Comparison of ENCODE assay signal across 24 cellular contexts in genomic region chr5:206927-207536, GRCh38. TPM values are rescaled to one million over a fixed set of nuclear protein-coding genes. Genes with fewer than 3 reads are reported as not detected.
DNase-seq lines count a peak whose midpoint lies in the region; ATAC-seq and TF ChIP-seq lines count a peak whose summit lies in the region.
"Had no signal": no experiment of that assay in that cellular context is flagged by ENCODE, and none has a peak within 500 bp of the region (broad histone marks: within the 10 kb centered on the region; RNA-seq: fewer than 3 reads in every experiment).

No MANE protein-coding gene starts in this region.

- H3K4me1 Mint-ChIP-seq in WTC11, result peaks cover 9% of the 10 kb centered on the region

- H4K20me1 ChIP-seq in osteoblast (ENCODE audit: insufficient read depth, low read length) (peaks cover 48% of the 10 kb centered on the region), hepatocyte (ENCODE audit: insufficient read depth, poor library complexity, severe bottlenecking) (peaks cover 32% of the 10 kb centered on the region)

- H3K9me3 Mint-ChIP-seq in WTC11, result no peaks in the 10 kb centered on the region
- H3K9me3 Mint-ChIP-seq: activated CD4-positive, alpha-beta T cell treated with anti-CD3 and anti-CD28 coated beads, Interleukin-2, amount 10 ng/mL, durations not matched to agents 7 days and 5 days; activated naive CD4-positive, alpha-beta T cell treated with anti-CD3 and anti-CD28 coated beads for 36 hours; activated T-cell treated with anti-CD3 and anti-CD28 coated beads, Interleukin-2, amount 50 U/mL, for 4 hours; neural crest cell; T-helper 2 cell treated with Interferon-gamma antibody and Interleukin-4, amounts not matched to agents 5 μg/mL and 100 μg/mL, for 36 hours had no signal

- 45 to 64% (median 54%) methylated on average over 8 of the region's 8 CpGs for WGBS in heart left ventricle, 4 donors
- 77% methylated on average over 8 of the region's 8 CpGs for WGBS in hepatocyte (ENCODE audit: low lambda C conversion rate, missing lambda C conversion rate)

- H3K4me1 ChIP-seq in heart left ventricle (peaks cover 0 to 41% (median 16%) of the 10 kb centered on the region in 12 donors), osteoblast (ENCODE audit: insufficient read depth, low read length) (peaks cover 3% of the 10 kb centered on the region), hepatocyte (ENCODE audit: insufficient read depth) (no peaks in the 10 kb centered on the region)
- H3K4me1 ChIP-seq: esophagus squamous epithelium, parathyroid adenoma, upper lobe of right lung had no signal

- peak overlapping the region in 11 of 12 donors; percentile 6 to 80 (median 70) for H3K27ac ChIP-seq in heart left ventricle
- H3K27ac ChIP-seq in osteoblast (ENCODE audit: low read depth, low read length), result peak overlapping the region; percentile 41
- no peak overlapping the region for H3K27ac ChIP-seq in hepatocyte
- H3K27ac ChIP-seq: esophagus squamous epithelium, gastroesophageal sphincter, parathyroid adenoma, upper lobe of right lung, WERI-Rb-1 had no signal

- H2AFZ ChIP-seq in osteoblast (ENCODE audit: low read length), result no peak overlapping the region
- H2AFZ ChIP-seq in hepatocyte, result no peak overlapping the region
- H2AFZ ChIP-seq: parathyroid adenoma had no signal

- TF ChIP-seq CTCF in GM13977 (IDR thresholded peaks at IDR 0.05; ENCODE audit: extremely low read depth, insufficient read depth, missing control alignments), result no peak
- no peak for TF ChIP-seq CTCF in WTC11 (IDR thresholded peaks at IDR 0.05)
- TF ChIP-seq CTCF in heart left ventricle (IDR thresholded peaks at IDR 0.05), result no peak
- TF ChIP-seq CTCF in osteoblast (IDR thresholded peaks at IDR 0.05; ENCODE audit: extremely low read depth, low read depth, low read length), result no peak
- TF ChIP-seq CTCF in hepatocyte (IDR thresholded peaks at IDR 0.05; ENCODE audit: poor library complexity), result no peak

- intact Hi-C loops in heart left ventricle (cut with DNase I), result no loop called here

- no peak for ATAC-seq in WTC11
- peak; percentile 14 to 79 (median 74) for ATAC-seq in heart left ventricle
- ATAC-seq in HG02884 (IDR thresholded peaks at IDR 0.05; ENCODE audit: unreplicated experiment), result no peak
- ATAC-seq: activated T-cell treated with anti-CD3 and anti-CD28 coated beads, Interleukin-2, amount 50 U/mL, for 4 hours; gastroesophageal sphincter; HepG2; upper lobe of right lung had no signal

- H3K9me3 ChIP-seq in heart left ventricle (no peaks in the 10 kb centered on the region), osteoblast (ENCODE audit: low read depth, low read length) (no peaks in the 10 kb centered on the region), hepatocyte (ENCODE audit: low read depth) (no peaks in the 10 kb centered on the region)
- H3K9me3 ChIP-seq: esophagus squamous epithelium, gastroesophageal sphincter, upper lobe of right lung had no signal

- H3K36me3 Mint-ChIP-seq in WTC11, result peaks cover 23% of the 10 kb centered on the region

- peaks cover 55% of the 10 kb centered on the region for H3K79me2 ChIP-seq in osteoblast (ENCODE audit: insufficient read depth, low read length)
- peaks cover 45% of the 10 kb centered on the region for H3K79me2 ChIP-seq in hepatocyte

- no peak overlapping the region for H3K4me3 Mint-ChIP-seq in WTC11
- H3K4me3 Mint-ChIP-seq: activated CD4-positive, alpha-beta T cell treated with anti-CD3 and anti-CD28 coated beads, Interleukin-2, amount 10 ng/mL, durations not matched to agents 7 days and 5 days; activated naive CD4-positive, alpha-beta T cell treated with anti-CD3 and anti-CD28 coated beads for 36 hours; activated T-cell treated with anti-CD3 and anti-CD28 coated beads, Interleukin-2, amount 50 U/mL, for 4 hours; neural crest cell; T-helper 2 cell treated with Interferon-gamma antibody and Interleukin-4, amounts not matched to agents 5 μg/mL and 100 μg/mL, for 36 hours had no signal

- in situ Hi-C loops in GM13977 (cut with MboI; ENCODE audit: low pct_unique_long_range_greater_than_20kb, low sequenced_read_pairs, unreplicated experiment), result no loop called here

- CTCF ChIA-PET in WTC11 (lab: Charles Lee), result interaction anchor here (0.7 to 2.4 kb wide), 4 partner anchors 11 to 143 kb away, joined by 3 to 14 read pairs (median 4); partner anchors contain the start of genes CCDC127 and SDHA

- H3K4me2 ChIP-seq in osteoblast (ENCODE audit: insufficient read depth, low read length) (no peak overlapping the region), hepatocyte (no peak overlapping the region)

- H3K27me3 Mint-ChIP-seq in WTC11 (ENCODE audit: low read depth), result no peaks in the 10 kb centered on the region
- H3K27me3 Mint-ChIP-seq: activated CD4-positive, alpha-beta T cell treated with anti-CD3 and anti-CD28 coated beads, Interleukin-2, amount 10 ng/mL, durations not matched to agents 7 days and 5 days had no signal

- POLR2A ChIA-PET in WTC11 (lab: Charles Lee), result no interaction called here

- no peak overlapping the region for H3K4me3 ChIP-seq in heart left ventricle
- H3K4me3 ChIP-seq in osteoblast (ENCODE audit: insufficient read depth, low read length), result no peak overlapping the region
- no peak overlapping the region for H3K4me3 ChIP-seq in hepatocyte
- H3K4me3 ChIP-seq: esophagus squamous epithelium, gastroesophageal sphincter, upper lobe of right lung had no signal

- DNase-seq in GM13977 (ENCODE audit: low spot score) (peak; percentile 14), WTC11 (ENCODE audit: low spot score) (no peak), heart left ventricle (no peak), osteoblast (ENCODE audit: insufficient read length, low spot score, missing footprints) (peak; percentile 85), hepatocyte (ENCODE audit: low spot score) (no peak), SIG-M5 (lab: John Stamatoyannopoulos, UW) (no peak)
- DNase-seq: activated CD4-positive, alpha-beta T cell treated with anti-CD3 and anti-CD28 coated beads, Interleukin-2, amount 10 ng/mL, durations not matched to agents 7 days and 5 days; activated naive CD4-positive, alpha-beta T cell treated with anti-CD3 and anti-CD28 coated beads for 36 hours; activated T-cell treated with anti-CD3 and anti-CD28 coated beads, Interleukin-2, amount 50 U/mL, for 4 hours; central memory CD4-positive, alpha-beta T cell; esophagus squamous epithelium; stimulated activated CD4-positive, alpha-beta T cell treated with anti-CD3 and anti-CD28 coated beads, Interleukin-2, amount 100 ng/mL, for 24 hours; WERI-Rb-1 had no signal

- peak overlapping the region; percentile 33 for H3K27ac Mint-ChIP-seq in WTC11
- H3K27ac Mint-ChIP-seq: activated naive CD4-positive, alpha-beta T cell treated with anti-CD3 and anti-CD28 coated beads for 36 hours; T-helper 2 cell treated with Interferon-gamma antibody and Interleukin-4, amounts not matched to agents 5 μg/mL and 100 μg/mL, for 36 hours had no signal

- H3K36me3 ChIP-seq in heart left ventricle (peaks cover 0 to 34% (median 27%) of the 10 kb centered on the region in 9 donors), osteoblast (ENCODE audit: insufficient read depth, low read length) (peaks cover 21% of the 10 kb centered on the region), hepatocyte (replicated peaks; ENCODE audit: insufficient read depth, low read depth) (no peaks in the 10 kb centered on the region)

- H3K27me3 ChIP-seq in heart left ventricle, result no peaks in the 10 kb centered on the region
- no peaks in the 10 kb centered on the region for H3K27me3 ChIP-seq in osteoblast (ENCODE audit: insufficient read depth, low read length)
- H3K27me3 ChIP-seq in hepatocyte, result no peaks in the 10 kb centered on the region
- H3K27me3 ChIP-seq: esophagus squamous epithelium, gastroesophageal sphincter, upper lobe of right lung had no signal

- no peaks in the 10 kb centered on the region for H3K9me2 ChIP-seq in hepatocyte (replicated peaks; ENCODE audit: insufficient read depth)

- no peak for TF ChIP-seq POLR2A in heart left ventricle (IDR thresholded peaks at IDR 0.05)

TF ChIP-seq in WTC11, 78 proteins besides CTCF, POLR2A, EP300 and RAD21 (continues in another document):
- no peak for TF ChIP-seq MAX (CRISPR knock-in tag; IDR thresholded peaks at IDR 0.05)
- TF ChIP-seq ZNF671 (CRISPR knock-in tag; IDR thresholded peaks at IDR 0.05), result no peak
- TF ChIP-seq TCF7 (CRISPR knock-in tag; IDR thresholded peaks at IDR 0.05; ENCODE audit: low read depth), result no peak
- no peak for TF ChIP-seq CDX4 (CRISPR knock-in tag; IDR thresholded peaks at IDR 0.05; ENCODE audit: borderline replicate concordance)
- TF ChIP-seq CBFB (CRISPR knock-in tag; IDR thresholded peaks at IDR 0.05; ENCODE audit: low read depth), result no peak
- no peak for TF ChIP-seq MXD4 (CRISPR knock-in tag; IDR thresholded peaks at IDR 0.05; ENCODE audit: borderline replicate concordance)
- no peak for TF ChIP-seq ZMAT4 (CRISPR knock-in tag; IDR thresholded peaks at IDR 0.05)

RNA-seq across cellular contexts. Expression of gene CCDC127, which starts 10.9 kb away (rescaled TPM):
- total RNA-seq in WTC11 (2021) (5.3 to 8.4 TPM (median 6.3 TPM) in 3 replicates), heart left ventricle (10 to 100 TPM in 1 of 9 donors, 1 to 10 TPM in 8; 5.7 to 10.3 (median 7.5) TPM), osteoblast (4.3 and 6.2 TPM in 2 replicates), hepatocyte (4.6 and 4.8 TPM in 2 replicates)
- polyA plus RNA-seq in heart left ventricle (1 to 10 TPM; 4.8 to 8.5 TPM), hepatocyte (11.4 and 13.7 TPM in 2 replicates)

RNA-seq across cellular contexts. Expression of gene SDHA, which starts 11.1 kb away (rescaled TPM):
- 135 to 145 TPM (median 137 TPM) in 3 replicates for total RNA-seq in WTC11 (2021)
- 100 to 1,000 TPM; 422 to 854 (median 727) TPM for total RNA-seq in heart left ventricle
- 100 to 1,000 TPM; 276 to 861 TPM for polyA plus RNA-seq in heart left ventricle
- total RNA-seq in osteoblast, result 83.6 and 84.6 TPM in 2 replicates
- 91.2 and 102 TPM in 2 replicates for total RNA-seq in hepatocyte
- polyA plus RNA-seq in hepatocyte, result 140 and 159 TPM in 2 replicates

RNA-seq across cellular contexts. Expression of gene LRRC14B, which starts 15.7 kb away (rescaled TPM):
- total RNA-seq in WTC11 (2021) (0.11 TPM in 1 of 3 replicates, not detected in the others), heart left ventricle (100 to 1,000 TPM in 2 of 9 donors, 10 to 100 TPM in 6, 1 to 10 TPM in 1; 7.6 to 133 (median 40.3) TPM), osteoblast (under 0.01 TPM in 1 of 2 replicates, not detected in the other), hepatocyte (not detected in 2 replicates)
- polyA plus RNA-seq in heart left ventricle (10 to 100 TPM in 1 of 2 donors, 1 to 10 TPM in 1; 6.1 to 50.3 TPM), hepatocyte (0.18 TPM in 1 of 2 replicates, not detected in the other)
- total RNA-seq: activated naive CD4-positive, alpha-beta T cell treated with anti-CD3 and anti-CD28 coated beads for 36 hours; aorta; esophagus squamous epithelium; gastroesophageal sphincter; HepG2; kidney; lung microvascular endothelial cell; NCI-H460; neural crest cell; upper lobe of right lung had no signal
- polyA plus RNA-seq: aorta, HepG2 had no signal

Comparison
In these comparisons a context has a peak if more than half of its experiments do, and no peak if none do; other contexts are left out.
1. DNase-seq: peak in GM13977 (single experiment) and osteoblast (single experiment); none in WTC11 (single experiment), heart left ventricle (0 of 5), hepatocyte (single experiment) and SIG-M5 (single experiment).
2. ATAC-seq: peak in heart left ventricle (4 of 4); none in WTC11 (single experiment) and HG02884 (single experiment).